ENCODE assay signal across 8 cellular contexts in the genomic region with DNA sequence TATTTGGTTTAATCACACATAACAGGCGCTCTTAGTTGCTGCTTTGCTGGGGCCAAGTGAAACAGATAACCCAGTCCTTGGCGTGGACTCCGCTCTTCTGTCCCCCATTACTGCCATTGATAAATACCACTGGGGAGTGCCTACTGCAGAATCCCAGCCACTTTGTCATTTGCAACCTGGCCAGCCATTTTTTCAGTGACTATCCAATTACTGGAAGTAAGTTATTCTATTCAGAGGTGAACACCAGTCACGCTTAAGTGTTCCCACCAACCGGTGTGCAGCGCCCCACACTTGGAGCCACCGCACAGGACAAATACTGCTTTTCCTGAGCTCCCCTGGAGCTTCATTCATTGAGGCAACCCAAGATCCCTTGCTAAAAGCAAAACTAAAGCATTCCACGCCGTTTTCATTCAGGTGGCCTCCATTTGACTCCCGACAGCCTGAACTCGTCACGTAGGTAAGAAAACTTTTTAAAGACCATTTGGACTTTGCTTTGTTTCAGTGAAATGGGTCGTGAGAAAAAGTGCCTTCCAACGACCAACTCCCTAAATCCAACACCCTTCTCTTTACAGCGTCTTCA. TPM values are rescaled to one million over a fixed set of nuclear protein-coding genes. Genes with fewer than 3 reads are reported as not detected.
DNase-seq lines count a peak whose midpoint lies in the region; ATAC-seq and TF ChIP-seq lines count a peak whose summit lies in the region.

No MANE protein-coding gene starts in this region.

- H3K36me3 ChIP-seq in colonic mucosa, result no peaks in the 10 kb centered on the region

- H3K4me1 ChIP-seq in colonic mucosa, result peaks cover 35% of the 10 kb centered on the region

- no peak for TF ChIP-seq CTCF in C4-2B (conservative IDR thresholded peaks at IDR 0.05)
- no peak for TF ChIP-seq CTCF in colonic mucosa (IDR thresholded peaks at IDR 0.05)

- peak overlapping the region; percentile 71 for H3K4me3 ChIP-seq in colonic mucosa

- H3K36me3 Mint-ChIP-seq in naive thymus-derived CD8-positive, alpha-beta T cell, result peaks cover 0 to 4% (median 0%) of the 10 kb centered on the region in 3 donors

- no peaks in the 10 kb centered on the region for H3K27me3 Mint-ChIP-seq in naive thymus-derived CD8-positive, alpha-beta T cell

- no peaks in the 10 kb centered on the region for H3K27me3 ChIP-seq in colonic mucosa

- peak overlapping the region; percentile 85 to 99 (median 96) for H3K4me3 Mint-ChIP-seq in naive thymus-derived CD8-positive, alpha-beta T cell

- H3K27ac ChIP-seq in C4-2B (peak overlapping the region; percentile 79), colonic mucosa (peak overlapping the region; percentile 59)

- peaks cover 37 to 65% (median 54%) of the 10 kb centered on the region in 4 donors for H3K4me1 Mint-ChIP-seq in naive thymus-derived CD8-positive, alpha-beta T cell

- DNase-seq in NAMALWA (ENCODE audit: low spot score) (peak; percentile 61), colonic mucosa (no peak), SIG-M5 treated with dmso at 0.1 percent for 504 hours (lab: John Stamatoyannopoulos, UW; ENCODE audit: unreplicated experiment) (no peak)
- no peak for DNase-seq in naive thymus-derived CD8-positive, alpha-beta T cell

- H3K9me3 ChIP-seq in colonic mucosa, result no peaks in the 10 kb centered on the region

- H3K27ac Mint-ChIP-seq in naive thymus-derived CD8-positive, alpha-beta T cell, result peak overlapping the region; percentile 88 to 98 (median 96)

- POLR2A ChIA-PET in naive thymus-derived CD8-positive, alpha-beta T cell (lab: Charles Lee), result interaction anchor here (0.8 to 5.8 kb wide), 4 partner anchors 13 to 130 kb away, joined by 4 to 43 read pairs (median 4); a partner anchor contains a TSS

- peak overlapping the region; percentile 90 to 92 for H3K9ac ChIP-seq in colonic mucosa (ENCODE audit: low read depth in 2 of 2, low read length in 2 of 2)

- H3K9me3 Mint-ChIP-seq in naive thymus-derived CD8-positive, alpha-beta T cell, result no peaks in the 10 kb centered on the region

- intact Hi-C loops in colonic mucosa (cut with DNase I), result no loop called here

- ATAC-seq in naive thymus-derived CD8-positive, alpha-beta T cell, result no peak
- ATAC-seq in GM21447 (IDR thresholded peaks at IDR 0.05; ENCODE audit: unreplicated experiment), result no peak
- no peak for ATAC-seq in GM21367 (IDR thresholded peaks at IDR 0.05; ENCODE audit: unreplicated experiment)
- ATAC-seq in GM18858 (IDR thresholded peaks at IDR 0.05; ENCODE audit: unreplicated experiment), result no peak

RNA-seq across cellular contexts. Expression of a gene that starts 1.8 kb away (rescaled TPM):
- 100 to 1,000 TPM; 147 to 176 TPM for total RNA-seq in colonic mucosa
- total RNA-seq in naive thymus-derived CD8-positive, alpha-beta T cell, result 100 to 1,000 TPM; 201 to 207 TPM
- 1 to 10 TPM; 6.4 to 9.9 (median 9.2) TPM for polyA plus RNA-seq in naive thymus-derived CD8-positive, alpha-beta T cell
